ENCODE assay signal across 8 cellular contexts in genomic region chr1:24321712-24322635, GRCh38. TPM values are rescaled to one million over a fixed set of nuclear protein-coding genes. Genes with fewer than 3 reads are reported as not detected.
DNase-seq lines count a peak whose midpoint lies in the region; ATAC-seq and TF ChIP-seq lines count a peak whose summit lies in the region.

No MANE protein-coding gene starts in this region.

- no peaks in the 10 kb centered on the region for H3K36me3 Mint-ChIP-seq in CD4-positive, CD25-positive, alpha-beta regulatory T cell
- H3K36me3 Mint-ChIP-seq in endothelial cell (ENCODE audit: low read depth, unreplicated experiment), result no peaks in the 10 kb centered on the region

- H3K4me3 Mint-ChIP-seq in CD4-positive, CD25-positive, alpha-beta regulatory T cell, result peak overlapping the region; percentile 64 to 88 (median 78)
- peak overlapping the region; percentile 85 for H3K4me3 Mint-ChIP-seq in endothelial cell (ENCODE audit: unreplicated experiment)

- H3K9me3 Mint-ChIP-seq in CD4-positive, CD25-positive, alpha-beta regulatory T cell, result peaks cover 0 to 2% (median 0%) of the 10 kb centered on the region in 7 donors
- H3K9me3 Mint-ChIP-seq in endothelial cell (ENCODE audit: unreplicated experiment), result no peaks in the 10 kb centered on the region

- no peaks in the 10 kb centered on the region for H3K36me3 ChIP-seq in CD4-positive, CD25-positive, alpha-beta regulatory T cell (ENCODE audit: control insufficient read depth, insufficient read depth, low read length)
- H3K36me3 ChIP-seq in muscle layer of colon (ENCODE audit: insufficient read depth, low read length), result no peaks in the 10 kb centered on the region

- H3K4me1 ChIP-seq in CD4-positive, CD25-positive, alpha-beta regulatory T cell (ENCODE audit: control insufficient read depth, insufficient read depth, low read length, poor library complexity, severe bottlenecking), result peaks cover 46% of the 10 kb centered on the region
- peaks cover 7% of the 10 kb centered on the region for H3K4me1 ChIP-seq in muscle layer of colon (ENCODE audit: insufficient read depth, low read length)

- peak overlapping the region in 1 of 3 donors; percentile 83 for H3K27ac Mint-ChIP-seq in CD4-positive, CD25-positive, alpha-beta regulatory T cell
- H3K27ac Mint-ChIP-seq in endothelial cell (ENCODE audit: unreplicated experiment), result no peak overlapping the region

- no peak for TF ChIP-seq CTCF in endothelial cell (IDR thresholded peaks at IDR 0.05; ENCODE audit: unreplicated experiment)

- DNase-seq in CD4-positive, CD25-positive, alpha-beta regulatory T cell, result peak; percentile 33 to 79 (median 50)
- DNase-seq in NCI-H2227 (lab: John Stamatoyannopoulos, UW; ENCODE audit: unreplicated experiment) (peak; percentile 70), endothelial cell (ENCODE audit: low spot score) (peak; percentile 47), NCI-H345 treated with DMSO at 0.1 percent for 48 hours (lab: John Stamatoyannopoulos, UW; ENCODE audit: unreplicated experiment) (no peak)
- DNase-seq in activated CD8-positive, alpha-beta memory T cell treated with anti-CD3 and anti-CD28 coated beads for 48 hours (ENCODE audit: low read depth in 2 of 3, low spot score in 2 of 3), result peak; percentile 54 to 65 (median 55)
- peak; percentile 23 to 50 for DNase-seq in stimulated activated CD8-positive, alpha-beta memory T cell treated with anti-CD3 and anti-CD28 coated beads, Interleukin-7, amount 100 ng/mL, for 4 hours (ENCODE audit: low read depth in 2 of 2)

- no peak overlapping the region for H3K27ac ChIP-seq in CD4-positive, CD25-positive, alpha-beta regulatory T cell (ENCODE audit: insufficient read depth, low read length, poor library complexity, severe bottlenecking)
- peak overlapping the region; percentile 13 for H3K27ac ChIP-seq in muscle layer of colon (ENCODE audit: low read depth, low read length)

- peak overlapping the region; percentile 55 for H3K4me3 ChIP-seq in CD4-positive, CD25-positive, alpha-beta regulatory T cell (ENCODE audit: low read depth, low read length)
- H3K4me3 ChIP-seq in muscle layer of colon (ENCODE audit: low read depth in 1 of 2, low read length in 2 of 2), result peak overlapping the region; percentile 27 to 63

- H3K9me3 ChIP-seq in CD4-positive, CD25-positive, alpha-beta regulatory T cell (ENCODE audit: control insufficient read depth in 2 of 2, low read length in 2 of 2), result no peaks in the 10 kb centered on the region
- H3K9me3 ChIP-seq in muscle layer of colon (ENCODE audit: low read length), result no peaks in the 10 kb centered on the region

- peaks cover 48% of the 10 kb centered on the region for H3K27me3 ChIP-seq in CD4-positive, CD25-positive, alpha-beta regulatory T cell (ENCODE audit: control insufficient read depth, insufficient read depth, low read length)
- H3K27me3 ChIP-seq in muscle layer of colon (ENCODE audit: control insufficient read depth in 1 of 2, insufficient read depth in 2 of 2, low read length in 2 of 2), result peaks cover 4 to 12% of the 10 kb centered on the region in 2 donors

- peak; percentile 68 to 70 for ATAC-seq in CD4-positive, CD25-positive, alpha-beta regulatory T cell (ENCODE audit: low read depth in 2 of 2)
- ATAC-seq in GM21619 (IDR thresholded peaks at IDR 0.05; ENCODE audit: unreplicated experiment), result peak; percentile 54

- peaks cover 16 to 49% (median 40%) of the 10 kb centered on the region in 4 donors for H3K4me1 Mint-ChIP-seq in CD4-positive, CD25-positive, alpha-beta regulatory T cell
- peaks cover 21% of the 10 kb centered on the region for H3K4me1 Mint-ChIP-seq in endothelial cell (ENCODE audit: unreplicated experiment)

- H3K9ac ChIP-seq in muscle layer of colon (ENCODE audit: low read length), result no peak overlapping the region

- H3K27me3 Mint-ChIP-seq in CD4-positive, CD25-positive, alpha-beta regulatory T cell, result peaks cover 86% of the 10 kb centered on the region
- H3K27me3 Mint-ChIP-seq in endothelial cell (ENCODE audit: unreplicated experiment), result peaks cover 8% of the 10 kb centered on the region

RNA-seq across cellular contexts. Expression of gene GRHL3, which starts 2.8 kb away (rescaled TPM):
- not detected for total RNA-seq in CD4-positive, CD25-positive, alpha-beta regulatory T cell
- polyA plus RNA-seq in CD4-positive, CD25-positive, alpha-beta regulatory T cell, result not detected
- total RNA-seq in endothelial cell (ENCODE audit: unreplicated experiment), result 2.1 TPM
